ENCODE assay signal across 1 cellular context in genomic region chr2:6883448-6884122, GRCh38.
TF ChIP-seq lines count a peak whose summit lies in the region.

No MANE protein-coding gene starts in this region.

TF ChIP-seq in K562, 482 proteins besides CTCF, POLR2A, EP300 and RAD21 (continued from another document):
- TF ChIP-seq KDM1A (IDR thresholded peaks at IDR 0.05) (peak; percentile 57 to 70; a peak in 3 of 4 replicates), ZBTB40 (IDR thresholded peaks at IDR 0.05) (no peak), ZBTB40 (CRISPR knock-in tag; IDR thresholded peaks at IDR 0.05) (no peak), RUNX1 (IDR thresholded peaks at IDR 0.05; ENCODE audit: low read depth) (no peak), MAZ (CRISPR knock-in tag; conservative IDR thresholded peaks at IDR 0.05 in 1 of 2, IDR thresholded peaks at IDR 0.05 in 1 of 2) (no peak), ZC3H4 (CRISPR knock-in tag; IDR thresholded peaks at IDR 0.05; ENCODE audit: borderline replicate concordance) (no peak), ZNF785 (CRISPR knock-in tag; IDR thresholded peaks at IDR 0.05) (no peak), CEBPG (CRISPR knock-in tag; IDR thresholded peaks at IDR 0.05) (no peak), CEBPG (tag; conservative IDR thresholded peaks at IDR 0.05 in 1 of 2, IDR thresholded peaks at IDR 0.05 in 1 of 2) (no peak), GTF2B (IDR thresholded peaks at IDR 0.05; ENCODE audit: extremely low read depth, insufficient read length) (no peak), YY1 (IDR thresholded peaks at IDR 0.05; ENCODE audit: borderline replicate concordance in 1 of 3, control insufficient read depth in 1 of 3, extremely low read depth in 1 of 3, insufficient read depth in 3 of 3, insufficient read length in 1 of 3, insufficient replicate concordance in 2 of 3, low read depth in 1 of 3, low read length in 2 of 3) (no peak), MXI1 (IDR thresholded peaks at IDR 0.05; ENCODE audit: low read depth, low read length) (no peak), KLF16 (IDR thresholded peaks at IDR 0.05) (no peak; the same call in 1 of the 2 replicates), ZNF253 (CRISPR knock-in tag; conservative IDR thresholded peaks at IDR 0.05) (no peak), EZH2 (IDR thresholded peaks at IDR 0.05; ENCODE audit: borderline replicate concordance, low read depth, low read length) (no peak), THRAP3 (IDR thresholded peaks at IDR 0.05; ENCODE audit: borderline replicate concordance) (no peak), ZNF232 (CRISPR knock-in tag; IDR thresholded peaks at IDR 0.05) (no peak), SMARCB1 (IDR thresholded peaks at IDR 0.05; ENCODE audit: insufficient read length, low read depth) (no peak), CUX1 (CRISPR knock-in tag; IDR thresholded peaks at IDR 0.05) (no peak), ZNF639 (CRISPR knock-in tag; conservative IDR thresholded peaks at IDR 0.05 in 1 of 2, IDR thresholded peaks at IDR 0.05 in 1 of 2) (no peak), E2F1 (CRISPR knock-in tag; IDR thresholded peaks at IDR 0.05) (no peak), ZBTB9 (CRISPR knock-in tag; IDR thresholded peaks at IDR 0.05) (no peak), NFYB (IDR thresholded peaks at IDR 0.05; ENCODE audit: extremely low read depth, insufficient read length) (no peak), ARNT (IDR thresholded peaks at IDR 0.05) (no peak), TGIF2 (CRISPR knock-in tag; IDR thresholded peaks at IDR 0.05) (no peak), IRF1 (CRISPR knock-in tag; IDR thresholded peaks at IDR 0.05; ENCODE audit: borderline replicate concordance) (no peak), NEUROD1 (IDR thresholded peaks at IDR 0.05; ENCODE audit: borderline replicate concordance, low read depth, low read length, partially characterized antibody) (no peak), BRD9 (IDR thresholded peaks at IDR 0.05; ENCODE audit: low read depth, partially characterized antibody) (no peak), RHOXF2B (CRISPR knock-in tag; conservative IDR thresholded peaks at IDR 0.05) (no peak)
